ENCODE assay signal across 8 cellular contexts in genomic region chr5:141094481-141095262, GRCh38. TPM values are rescaled to one million over a fixed set of nuclear protein-coding genes. Genes with fewer than 3 reads are reported as not detected.
A peak's percentile ranks its signal among the peaks of the same experiment; 100 is the strongest.
DNase-seq lines count a peak whose midpoint lies in the region; ATAC-seq, FAIRE-seq and TF ChIP-seq lines count a peak whose summit lies in the region.

Gene PCDHB2, plus strand, starts transcription at chr5:141094615. Its CDS starts 176 bp downstream, at chr5:141094791.

- TF ChIP-seq EP300 in upper lobe of left lung (IDR thresholded peaks at IDR 0.05) = no peak

- H3K4me1 ChIP-seq in kidney (ENCODE audit: control insufficient read depth in 1 of 2, insufficient read depth in 1 of 2, low read depth in 1 of 2, low read length in 2 of 2) (no peaks in the 10 kb centered on the region), upper lobe of left lung (no peaks in the 10 kb centered on the region)

- no peak within 1 kb of the TSS for H3K4me3 ChIP-seq in brain microvascular endothelial cell (ENCODE audit: low read depth, low read length)
- peak within 1 kb of the TSS; percentile 24 to 50 for H3K4me3 ChIP-seq in kidney (ENCODE audit: low read length in 2 of 2)
- H3K4me3 ChIP-seq in upper lobe of left lung = peak within 1 kb of the TSS in 3 of 4 donors; percentile 22 to 38 (median 33)

- H3K9me3 ChIP-seq in kidney (ENCODE audit: control insufficient read depth in 1 of 2, low read length in 2 of 2) (peaks cover 4 to 26% of the 10 kb centered on the region in 2 donors), upper lobe of left lung (peaks cover 4 to 42% (median 20%) of the 10 kb centered on the region in 4 donors)

- DNase-seq in NCI-H446 (lab: John Stamatoyannopoulos, UW) (peak; percentile 61 to 85), brain microvascular endothelial cell (no peak), kidney (peak; percentile 50), upper lobe of left lung (no peak), HUDEP-2 (lab: John Stamatoyannopoulos, UW; ENCODE audit: unreplicated experiment in 76 of 76) (no peak), NOMO-1 treated with dmso at 0.1 percent for 144 hours (lab: John Stamatoyannopoulos, UW; ENCODE audit: unreplicated experiment) (no peak)

- H3K36me3 ChIP-seq in brain microvascular endothelial cell (replicated peaks) (no peaks in the 10 kb centered on the region), kidney (ENCODE audit: control insufficient read depth in 1 of 2, insufficient read depth in 2 of 2, low read length in 2 of 2) (no peaks in the 10 kb centered on the region), upper lobe of left lung (no peaks in the 10 kb centered on the region)

- ATAC-seq in upper lobe of left lung (ENCODE audit: low FRiP score in 2 of 2) (peak in 1 of 2 donors; percentile 86), HG02623 (IDR thresholded peaks at IDR 0.05; ENCODE audit: unreplicated experiment) (no peak)

- no peak within 1 kb of the TSS for H3K9ac ChIP-seq in kidney (ENCODE audit: low read length in 2 of 2)

- 19 to 20% methylated on average over 29 of the region's 29 CpGs for WGBS in upper lobe of left lung, 2 donors

- in situ Hi-C loops in brain microvascular endothelial cell (cut with HindIII; ENCODE audit: low pct_ligation_motif_present, low sequenced_read_pairs) = no loop called here

- TF ChIP-seq CTCF in brain microvascular endothelial cell (IDR thresholded peaks at IDR 0.05; ENCODE audit: low read depth, low read length, missing control alignments) (peak; percentile 5), kidney (IDR thresholded peaks at IDR 0.05; ENCODE audit: borderline replicate concordance, extremely low read depth, insufficient read depth) (no peak), upper lobe of left lung (IDR thresholded peaks at IDR 0.05) (peak in 4 of 6 experiments; percentile 4 to 39 (median 19))

- FAIRE-seq in G401.6 (lab: Jason Lieb, UNC) (peak; percentile 94), kidney (lab: Jason Lieb, UNC) (no peak)

- no peak within 1 kb of the TSS for H3K27ac ChIP-seq in brain microvascular endothelial cell
- H3K27ac ChIP-seq in kidney (ENCODE audit: low read depth in 2 of 2, low read length in 2 of 2) = no peak within 1 kb of the TSS
- peak within 1 kb of the TSS in 1 of 4 donors; percentile 31 for H3K27ac ChIP-seq in upper lobe of left lung

- no peaks in the 10 kb centered on the region for H3K27me3 ChIP-seq in brain microvascular endothelial cell (replicated peaks)
- H3K27me3 ChIP-seq in upper lobe of left lung = no peaks in the 10 kb centered on the region

- no peak for TF ChIP-seq POLR2A in upper lobe of left lung (IDR thresholded peaks at IDR 0.05)

- intact Hi-C loops in kidney (cut with DNase I) = no loop called here

RNA-seq across cellular contexts. Expression of gene PCDHB2, which starts in this region (rescaled TPM):
- total RNA-seq in kidney = 2.9 TPM
- 2.2 TPM for polyA plus RNA-seq in kidney (ENCODE audit: insufficient read depth, low read depth, low replicate concordance)
- 1 to 10 TPM in 5 of 6 donors, under 1 TPM in 1; 0.79 to 9.2 (median 3.7) TPM for total RNA-seq in upper lobe of left lung

Comparison
In these comparisons a context has a peak if more than half of its experiments do, and no peak if none do; other contexts are left out.
1. DNase-seq: peak in NCI-H446 (2 of 2) and kidney (single experiment); none in brain microvascular endothelial cell (single experiment), upper lobe of left lung (0 of 2), HUDEP-2 (0 of 76) and NOMO-1 treated with dmso at 0.1 percent for 144 hours (single experiment).